ENCODE assay signal across 17 cellular contexts in genomic region chr16:47519543-47519942, GRCh38. TPM values are rescaled to one million over a fixed set of nuclear protein-coding genes. Genes with fewer than 3 reads are reported as not detected.
DNase-seq lines count a peak whose midpoint lies in the region; ATAC-seq and TF ChIP-seq lines count a peak whose summit lies in the region.
"Had no signal": no experiment of that assay in that cellular context is flagged by ENCODE, and none has a peak within 500 bp of the region (broad histone marks: within the 10 kb centered on the region; RNA-seq: fewer than 3 reads in every experiment).

No MANE protein-coding gene starts in this region.

- H3K4me3 Mint-ChIP-seq in brain: no peak overlapping the region
- H3K4me3 Mint-ChIP-seq in GM23338: no peak overlapping the region
- H3K4me3 Mint-ChIP-seq: B cell; CD8-positive, alpha-beta T cell had no signal

- H3K27me3 ChIP-seq in right cardiac atrium (ENCODE audit: control insufficient read depth, insufficient read depth) (no peaks in the 10 kb centered on the region), gastrocnemius medialis (no peaks in the 10 kb centered on the region), GM23338 (ENCODE audit: insufficient read depth) (no peaks in the 10 kb centered on the region)
- H3K27me3 ChIP-seq: SJCRH30 had no signal

- H3K36me3 ChIP-seq in gastrocnemius medialis (peaks cover 0 to 22% of the 10 kb centered on the region in 2 donors), GM23338 (ENCODE audit: insufficient read depth) (peaks cover 7% of the 10 kb centered on the region)

- H3K79me2 ChIP-seq in GM23338 (replicated peaks; ENCODE audit: insufficient read depth): no peaks in the 10 kb centered on the region

- H3K9me3 ChIP-seq in right cardiac atrium (ENCODE audit: control insufficient read depth, low read length) (no peaks in the 10 kb centered on the region), gastrocnemius medialis (no peaks in the 10 kb centered on the region)
- H3K9me3 ChIP-seq: SJCRH30 had no signal

- H3K4me2 ChIP-seq in GM23338: no peak overlapping the region

- H3K4me1 Mint-ChIP-seq in brain (peaks cover 22% of the 10 kb centered on the region), GM23338 (peaks cover 11% of the 10 kb centered on the region; the same call in 2 of the 3 replicates)

- peak in 1 of 2 donors; percentile 45 for ATAC-seq in right cardiac atrium
- peak; percentile 64 to 84 for ATAC-seq in gastrocnemius medialis
- no peak for ATAC-seq in GM23338
- ATAC-seq: CD8-positive, alpha-beta T cell had no signal

- H3K27ac Mint-ChIP-seq in brain: peak overlapping the region in 3 of 5 experiments; percentile 57 to 83 (median 64)
- no peak overlapping the region for H3K27ac Mint-ChIP-seq in GM23338
- H3K27ac Mint-ChIP-seq: B cell; CD8-positive, alpha-beta T cell had no signal

- H3F3A ChIP-seq in GM23338 (replicated peaks; ENCODE audit: low read depth): no peaks in the 10 kb centered on the region

- peaks cover 2% of the 10 kb centered on the region for H3K4me1 ChIP-seq in right cardiac atrium (ENCODE audit: control insufficient read depth, insufficient read depth, low read length)
- peaks cover 27 to 30% of the 10 kb centered on the region in 2 donors for H3K4me1 ChIP-seq in gastrocnemius medialis
- H3K4me1 ChIP-seq in GM23338 (ENCODE audit: insufficient read depth): no peaks in the 10 kb centered on the region
- H3K4me1 ChIP-seq: SJCRH30 had no signal

- H4K20me1 ChIP-seq in GM23338 (replicated peaks; ENCODE audit: insufficient read depth): no peaks in the 10 kb centered on the region

- TF ChIP-seq CTCF in brain (conservative IDR thresholded peaks at IDR 0.05): no peak
- no peak for TF ChIP-seq CTCF in gastrocnemius medialis (IDR thresholded peaks at IDR 0.05 in 4 of 5, conservative IDR thresholded peaks at IDR 0.05 in 1 of 5)
- TF ChIP-seq CTCF in GM23338 (conservative IDR thresholded peaks at IDR 0.05; ENCODE audit: low read depth in 2 of 2): no peak

- H3K27me3 Mint-ChIP-seq in brain (no peaks in the 10 kb centered on the region), GM23338 (ENCODE audit: insufficient read depth, low read depth, poor library complexity) (no peaks in the 10 kb centered on the region)
- H3K27me3 Mint-ChIP-seq: B cell had no signal

- no peaks in the 10 kb centered on the region for H3K9me2 ChIP-seq in GM23338 (ENCODE audit: insufficient read depth)

- H2AFZ ChIP-seq in GM23338: no peak overlapping the region

- TF ChIP-seq POLR2A in gastrocnemius medialis (IDR thresholded peaks at IDR 0.05): no peak

- 46% methylated on average over 3 of the region's 3 CpGs for WGBS in right cardiac atrium

- intact Hi-C loops in right cardiac atrium (cut with DNase I): no loop called here
- intact Hi-C loops in gastrocnemius medialis (cut with DNase I; ENCODE audit: low total_unique reads): no loop called here

- H3K9me3 Mint-ChIP-seq in brain: peaks cover 2 to 27% (median 23%) of the 10 kb centered on the region in 5 experiments
- no peaks in the 10 kb centered on the region for H3K9me3 Mint-ChIP-seq in GM23338
- H3K9me3 Mint-ChIP-seq: CD8-positive, alpha-beta T cell had no signal

- H3K27ac ChIP-seq in right cardiac atrium (ENCODE audit: low read length) (peak overlapping the region; percentile 17), gastrocnemius medialis (peak overlapping the region; percentile 61 to 77 (median 74)), GM23338 (ENCODE audit: low read depth) (no peak overlapping the region)
- H3K27ac ChIP-seq: 22Rv1, SJCRH30 had no signal

- in situ Hi-C loops in gastrocnemius medialis (cut with MboI; ENCODE audit: low sequenced_read_pairs in 4 of 4): no loop called here

- H3K4me3 ChIP-seq in right cardiac atrium (ENCODE audit: low read length) (no peak overlapping the region), gastrocnemius medialis (no peak overlapping the region), GM23338 (no peak overlapping the region)
- H3K4me3 ChIP-seq: SJCRH30 had no signal

- DNase-seq in NCI-H2171 treated with DMSO at 0.1 percent for 48 hours (lab: John Stamatoyannopoulos, UW) (peak; percentile 57), NCI-H2171 (lab: John Stamatoyannopoulos, UW) (no peak), right cardiac atrium (no peak), gastrocnemius medialis (no peak), KG1 (lab: John Stamatoyannopoulos, UW) (no peak), GM23338 (ENCODE audit: low spot score) (no peak), NAMALWA (ENCODE audit: low spot score) (no peak)
- DNase-seq: CD8-positive, alpha-beta T cell; NCI-H1105 treated with DMSO at 0.1 percent for 48 hours; NCI-H1694 treated with DMSO at 0.1 percent for 48 hours; NCI-H2107; NCI-H774; RPMI8226; SJCRH30 had no signal

- H3K36me3 Mint-ChIP-seq in brain: peaks cover 72% of the 10 kb centered on the region
- H3K36me3 Mint-ChIP-seq in GM23338 (ENCODE audit: low read depth): no peaks in the 10 kb centered on the region

TF ChIP-seq in GM23338, 12 proteins besides CTCF, POLR2A, EP300 and RAD21:
- TF ChIP-seq REST (IDR thresholded peaks at IDR 0.05; ENCODE audit: unreplicated experiment): no peak
- TF ChIP-seq POLR2AphosphoS5 (IDR thresholded peaks at IDR 0.05; ENCODE audit: low read depth): no peak
- no peak for TF ChIP-seq STAT1 (IDR thresholded peaks at IDR 0.05; ENCODE audit: unreplicated experiment)
- no peak for TF ChIP-seq NANOG (IDR thresholded peaks at IDR 0.05; ENCODE audit: borderline replicate concordance)
- no peak for TF ChIP-seq JUNB (IDR thresholded peaks at IDR 0.05; ENCODE audit: unreplicated experiment)
- TF ChIP-seq EZH2phosphoT487 (IDR thresholded peaks at IDR 0.05; ENCODE audit: unreplicated experiment): no peak

RNA-seq across cellular contexts. Expression of gene PHKB, which starts 58.4 kb away (rescaled TPM):
- 22.9 TPM for polyA plus RNA-seq in brain (ENCODE audit: insufficient read depth, low read depth, low replicate concordance)
- 10 to 100 TPM; 62.2 to 68.0 (median 63.5) TPM for total RNA-seq in right cardiac atrium
- polyA plus RNA-seq in right cardiac atrium: 20.2 TPM
- total RNA-seq in gastrocnemius medialis: 10 to 100 TPM; 61.0 to 91.6 (median 79.8) TPM
- total RNA-seq in GM23338 (2014; rRNA removed; shearing (Covaris generic)): 46.7 and 57.3 TPM in 2 replicates
- 17.9 and 20.3 TPM in 2 replicates for polyA plus RNA-seq in GM23338 (2016; fragmentation: Nextera tagmentation; extraction: Ambion mirVana)

RNA-seq across cellular contexts. Expression of gene ITFG1, which starts 58.7 kb away (rescaled TPM):
- polyA plus RNA-seq in brain (ENCODE audit: insufficient read depth, low read depth, low replicate concordance) (71.2 TPM), right cardiac atrium (51.7 TPM), GM23338 (2016; fragmentation: Nextera tagmentation; extraction: Ambion mirVana) (14.7 and 18.5 TPM in 2 replicates)
- total RNA-seq in right cardiac atrium (10 to 100 TPM; 61.6 to 72.6 (median 64.5) TPM), gastrocnemius medialis (10 to 100 TPM; 20.9 to 37.3 (median 28.6) TPM)
- total RNA-seq in GM23338 (2014; rRNA removed; shearing (Covaris generic)): 25.6 and 26.9 TPM in 2 replicates
